In the genomic region with DNA sequence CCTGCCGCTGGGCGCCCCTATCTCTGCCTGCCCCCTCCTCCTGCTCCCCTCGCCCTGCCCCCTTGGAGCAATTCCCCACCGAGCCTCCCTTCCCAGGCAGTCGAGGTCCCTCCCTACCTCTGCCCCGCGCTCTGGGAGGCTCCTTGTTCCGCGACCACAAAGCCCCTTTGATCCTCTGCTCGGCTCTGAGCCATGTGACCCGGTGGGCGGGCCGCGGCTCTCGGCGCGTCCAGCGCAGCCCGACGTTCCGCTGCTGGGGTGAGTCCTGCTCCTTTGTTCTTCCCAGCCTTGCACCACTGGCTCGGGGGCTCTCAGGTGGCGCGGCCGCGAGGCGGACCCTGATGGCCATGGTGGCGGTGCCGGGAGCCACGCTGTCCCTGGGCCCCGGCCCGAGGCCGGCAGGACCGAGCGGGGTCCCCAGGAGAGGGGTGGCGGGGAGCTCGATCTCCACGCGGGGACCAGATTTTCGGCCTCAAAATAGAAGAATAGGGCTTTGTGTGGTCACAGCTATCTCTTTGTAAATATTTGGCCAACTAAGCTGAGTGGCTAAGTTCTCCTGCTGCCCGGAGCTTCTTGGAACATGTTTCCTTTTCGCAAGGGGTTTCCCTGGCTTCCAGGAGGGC, we compare ENCODE assay signal across 8 cellular contexts.
A peak's percentile ranks its signal among the peaks of the same experiment; 100 is the strongest.
DNase-seq lines count a peak whose midpoint lies in the region; ATAC-seq and TF ChIP-seq lines count a peak whose summit lies in the region.

No MANE protein-coding gene starts in this region.

- H3K27me3 Mint-ChIP-seq in chondrocyte (ENCODE audit: low read depth), result no peaks in the 10 kb centered on the region

- peak overlapping the region; percentile 98 for H3K27ac Mint-ChIP-seq in chondrocyte (ENCODE audit: unreplicated experiment)

- H3K4me3 ChIP-seq in GM12865 (ENCODE audit: low read depth, low read length), result peak overlapping the region; percentile 91
- H3K4me3 ChIP-seq in WI38 (ENCODE audit: low read depth, low read length), result peak overlapping the region; percentile 57

- DNase-seq in GM12865 (ENCODE audit: low read depth) (peak; percentile 75), M059J (ENCODE audit: low read depth) (peak; percentile 44), chondrocyte (ENCODE audit: low spot score) (no peak), kidney tubule cell (ENCODE audit: low spot score) (peak; percentile 74), NCI-H226 (no peak)
- DNase-seq in stimulated activated CD4-positive, alpha-beta T cell treated with anti-CD3 and anti-CD28 coated beads, Interleukin-2, amount 100 ng/mL, for 4 hours (ENCODE audit: low read depth), result peak; percentile 53

- peak overlapping the region; percentile 83 for H3K4me3 Mint-ChIP-seq in chondrocyte (ENCODE audit: unreplicated experiment)

- H3K36me3 Mint-ChIP-seq in chondrocyte (ENCODE audit: low read depth), result peaks cover 2% of the 10 kb centered on the region

- no peaks in the 10 kb centered on the region for H3K9me3 Mint-ChIP-seq in chondrocyte (ENCODE audit: low read depth)

- no peak for TF ChIP-seq CTCF in GM12865 (IDR thresholded peaks at IDR 0.05; ENCODE audit: insufficient read depth, low read depth, low read length, missing control alignments)
- no peak for TF ChIP-seq CTCF in WI38 (IDR thresholded peaks at IDR 0.05; ENCODE audit: low read depth, low read length)
- no peak for TF ChIP-seq CTCF in chondrocyte (IDR thresholded peaks at IDR 0.05)

- ATAC-seq in HG02981 (IDR thresholded peaks at IDR 0.05; ENCODE audit: unreplicated experiment), result no peak

- peaks cover 76% of the 10 kb centered on the region for H3K4me1 Mint-ChIP-seq in chondrocyte (ENCODE audit: low read depth)

Comparison
In these comparisons a context has a peak if more than half of its experiments do, and no peak if none do; other contexts are left out.
1. DNase-seq: peak in GM12865 (single experiment), M059J (single experiment), kidney tubule cell (single experiment) and stimulated activated CD4-positive, alpha-beta T cell treated with anti-CD3 and anti-CD28 coated beads, Interleukin-2, amount 100 ng/mL, for 4 hours (single experiment); none in chondrocyte (single experiment) and NCI-H226 (single experiment).